8 cellular contexts compared by ENCODE assay signal in the genomic region with DNA sequence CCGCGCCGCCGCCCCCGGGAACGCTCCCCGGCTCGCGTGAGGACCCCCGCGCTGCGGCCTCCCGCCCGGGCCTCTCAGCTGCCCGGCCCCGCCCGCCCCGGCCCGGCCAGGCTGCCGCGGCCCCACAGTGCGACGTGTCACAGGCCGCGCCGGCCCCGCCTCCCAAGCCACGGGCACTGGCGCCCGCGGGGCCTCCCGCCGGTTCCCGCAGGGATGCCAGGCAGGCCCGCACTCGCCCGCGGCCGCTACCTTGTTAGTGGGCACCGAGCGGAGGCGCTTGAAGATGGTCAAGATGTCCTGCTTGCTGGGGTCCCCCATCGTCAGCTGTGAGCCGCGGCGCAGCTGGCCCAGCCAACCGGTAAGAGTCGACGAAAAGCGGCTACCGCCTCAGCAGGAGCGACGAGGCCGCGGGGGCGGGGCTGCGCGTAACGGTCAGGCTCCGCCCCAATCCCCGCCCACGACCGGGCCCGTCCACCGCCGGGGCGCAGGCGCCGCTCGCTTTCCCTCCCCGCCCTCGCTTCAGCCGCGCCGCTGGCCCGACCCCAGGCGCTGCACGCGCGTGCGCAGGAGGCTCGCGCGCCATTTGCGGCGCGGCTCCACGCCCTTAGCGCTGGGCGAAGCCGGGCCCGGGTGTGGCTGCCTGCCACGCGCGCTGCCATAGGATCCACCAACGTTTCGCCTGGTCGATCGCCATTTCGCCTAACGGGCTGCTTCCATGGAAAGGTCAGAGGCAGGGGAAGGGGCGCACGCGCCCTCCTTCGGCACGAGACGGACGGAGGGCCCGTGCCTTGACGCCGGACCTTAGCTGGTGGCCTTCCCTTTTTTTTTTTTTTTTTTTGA. TPM values are rescaled to one million over a fixed set of nuclear protein-coding genes. Genes with fewer than 3 reads are reported as not detected.
DNase-seq lines count a peak whose midpoint lies in the region; ATAC-seq and TF ChIP-seq lines count a peak whose summit lies in the region.

A gene with protein sequence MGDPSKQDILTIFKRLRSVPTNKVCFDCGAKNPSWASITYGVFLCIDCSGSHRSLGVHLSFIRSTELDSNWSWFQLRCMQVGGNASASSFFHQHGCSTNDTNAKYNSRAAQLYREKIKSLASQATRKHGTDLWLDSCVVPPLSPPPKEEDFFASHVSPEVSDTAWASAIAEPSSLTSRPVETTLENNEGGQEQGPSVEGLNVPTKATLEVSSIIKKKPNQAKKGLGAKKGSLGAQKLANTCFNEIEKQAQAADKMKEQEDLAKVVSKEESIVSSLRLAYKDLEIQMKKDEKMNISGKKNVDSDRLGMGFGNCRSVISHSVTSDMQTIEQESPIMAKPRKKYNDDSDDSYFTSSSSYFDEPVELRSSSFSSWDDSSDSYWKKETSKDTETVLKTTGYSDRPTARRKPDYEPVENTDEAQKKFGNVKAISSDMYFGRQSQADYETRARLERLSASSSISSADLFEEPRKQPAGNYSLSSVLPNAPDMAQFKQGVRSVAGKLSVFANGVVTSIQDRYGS (minus strand): TSS at position 409 of the 840 bp plus-strand sequence. CDS start 91 bp downstream, at position 318.

- H3K36me3 ChIP-seq in A673 (ENCODE audit: insufficient read depth, low read length, poor library complexity, severe bottlenecking): no peaks in the 10 kb centered on the region
- H3K36me3 ChIP-seq in WERI-Rb-1: 0 out of 2 replicates have a peak, but pooled peaks cover 3% of the 10 kb centered on the region
- H3K36me3 ChIP-seq in breast epithelium: no peaks in the 10 kb centered on the region
- peaks cover 0 to 3% (median 0%) of the 10 kb centered on the region in 3 donors for H3K36me3 ChIP-seq in skeletal muscle tissue (ENCODE audit: control insufficient read depth in 3 of 3, insufficient read depth in 3 of 3, low read length in 3 of 3)

- CTCF ChIA-PET in A673 (lab: Charles Lee): no interaction called here

- ATAC-seq in GM18868 (IDR thresholded peaks at IDR 0.05; ENCODE audit: unreplicated experiment) (peak; percentile 79), HG03108 (IDR thresholded peaks at IDR 0.05; ENCODE audit: unreplicated experiment) (peak; percentile 72)

- no TSS peak for BruUV-seq in A673 (replicated peaks; lab: Mats Ljungman, UMichigan)

- peaks cover 25% of the 10 kb centered on the region for H3K4me1 ChIP-seq in A673 (ENCODE audit: insufficient read depth, low read length, poor library complexity, severe bottlenecking)
- H3K4me1 ChIP-seq in breast epithelium: peaks cover 0 to 7% of the 10 kb centered on the region in 2 donors
- peaks cover 20 to 35% (median 32%) of the 10 kb centered on the region in 3 donors for H3K4me1 ChIP-seq in skeletal muscle tissue (ENCODE audit: control insufficient read depth in 3 of 3, insufficient read depth in 3 of 3, low read length in 3 of 3)

- DNase-seq in A673 (ENCODE audit: low spot score): peak; percentile 94
- peak; percentile 94 for DNase-seq in NCI-H2227 (lab: John Stamatoyannopoulos, UW; ENCODE audit: unreplicated experiment)
- DNase-seq in WERI-Rb-1: peak; percentile 88
- DNase-seq in breast epithelium (ENCODE audit: low spot score in 2 of 2): peak; percentile 87 to 93

- POLR2A ChIA-PET in A673 (lab: Charles Lee; ENCODE audit: low non-redundant PET): interaction anchor here (1.1 kb wide), 1 partner anchor 78 kb away, joined by 9 read pairs; no protein-coding TSS in a partner anchor

- intact Hi-C loops in A673 (cut with micrococcal nuclease; ENCODE audit: unreplicated experiment) (no loop called here), breast epithelium (cut with DNase I; ENCODE audit: low total_unique reads) (loop anchor here (5.0 kb wide), 1 partner anchor 210 kb away; a partner anchor contains a TSS)

- peak within 1 kb of the TSS; percentile 91 to 97 (median 91) for H3K9ac ChIP-seq in skeletal muscle tissue (ENCODE audit: low read depth in 1 of 3, low read length in 3 of 3)

- peak; percentile 64 for TF ChIP-seq POLR2A in breast epithelium (IDR thresholded peaks at IDR 0.05)

- H3K27ac ChIP-seq in A673 (ENCODE audit: low read depth, low read length, poor library complexity, severe bottlenecking): peak within 1 kb of the TSS; percentile 75
- H3K27ac ChIP-seq in WERI-Rb-1: peak within 1 kb of the TSS; percentile 82
- H3K27ac ChIP-seq in breast epithelium: peak within 1 kb of the TSS; percentile 95
- H3K27ac ChIP-seq in skeletal muscle tissue (ENCODE audit: low read depth, low read length): peak within 1 kb of the TSS; percentile 94

- no peak for TF ChIP-seq CTCF in A673 (conservative IDR thresholded peaks at IDR 0.05; ENCODE audit: low read depth, low read length)
- no peak for TF ChIP-seq CTCF in WERI-Rb-1 (IDR thresholded peaks at IDR 0.05; ENCODE audit: low read depth, low read length)
- TF ChIP-seq CTCF in breast epithelium (IDR thresholded peaks at IDR 0.05): no peak

- H3K9me3 ChIP-seq in A673 (ENCODE audit: low read depth, low read length, poor library complexity, severe bottlenecking) (no peaks in the 10 kb centered on the region), WERI-Rb-1 (ENCODE audit: severe bottlenecking) (peaks cover 5% of the 10 kb centered on the region), breast epithelium (no peaks in the 10 kb centered on the region), iPS-18c (ENCODE audit: control insufficient read depth, insufficient read depth, low read length) (peaks cover 4% of the 10 kb centered on the region), skeletal muscle tissue (ENCODE audit: control insufficient read depth in 3 of 3, low read length in 3 of 3) (no peaks in the 10 kb centered on the region)

- no peaks in the 10 kb centered on the region for H3K27me3 ChIP-seq in A673 (replicated peaks; ENCODE audit: insufficient read depth, low read depth, low read length, poor library complexity)
- H3K27me3 ChIP-seq in WERI-Rb-1 (ENCODE audit: insufficient read depth, low read depth, severe bottlenecking): no peaks in the 10 kb centered on the region
- H3K27me3 ChIP-seq in breast epithelium: no peaks in the 10 kb centered on the region
- H3K27me3 ChIP-seq in skeletal muscle tissue (ENCODE audit: control insufficient read depth in 3 of 3, insufficient read depth in 3 of 3, low read length in 3 of 3): no peaks in the 10 kb centered on the region

- peak within 1 kb of the TSS; percentile 64 for H3K4me3 ChIP-seq in A673 (ENCODE audit: low read depth, low read length, poor library complexity, severe bottlenecking)
- peak within 1 kb of the TSS; percentile 77 for H3K4me3 ChIP-seq in WERI-Rb-1 (ENCODE audit: low read depth, low read length)
- peak within 1 kb of the TSS; percentile 75 to 86 (median 80) for H3K4me3 ChIP-seq in breast epithelium
- peak within 1 kb of the TSS; percentile 84 for H3K4me3 ChIP-seq in iPS-18c (ENCODE audit: insufficient read depth, low read depth, low read length)
- peak within 1 kb of the TSS; percentile 89 to 93 (median 92) for H3K4me3 ChIP-seq in skeletal muscle tissue (ENCODE audit: low read length in 3 of 3)

RNA-seq across cellular contexts. Expression of the gene that starts here (rescaled TPM):
- total RNA-seq in A673 (2021) (30.0 and 34.3 TPM in 2 replicates), breast epithelium (10 to 100 TPM; 51.2 to 90.7 (median 70.8) TPM), skeletal muscle tissue (32.9 TPM)

Comparison
In these comparisons a context has a peak if more than half of its experiments do, and no peak if none do; other contexts are left out.
1. Peak in every context shown above with its lines: DNase-seq, ATAC-seq, H3K4me3 ChIP-seq and H3K27ac ChIP-seq.